ENCODE assay signal across 1 cellular context in genomic region chr22:45503071-45503815, GRCh38.
TF ChIP-seq lines count a peak whose summit lies in the region.

No MANE protein-coding gene starts in this region.

TF ChIP-seq in HepG2, 621 proteins besides CTCF, POLR2A, EP300 and RAD21 (continued from another document):
- TF ChIP-seq ZHX2 (IDR thresholded peaks at IDR 0.05; ENCODE audit: low read depth) (no peak), ZHX2 (CRISPR knock-in tag; IDR thresholded peaks at IDR 0.05; ENCODE audit: borderline replicate concordance) (0 out of 2 replicates have a peak, but pooled peaks have one; percentile 6), ZNF841 (CRISPR knock-in tag; IDR thresholded peaks at IDR 0.05; ENCODE audit: borderline replicate concordance) (0 out of 2 replicates have a peak, but pooled peaks have one; percentile 15), ZMYM3 (CRISPR knock-in tag; IDR thresholded peaks at IDR 0.05) (peak; percentile 92), BRD4 (CRISPR knock-in tag; IDR thresholded peaks at IDR 0.05) (peak; percentile 35; the same call in 1 of the 2 replicates), SPEN (CRISPR knock-in tag; IDR thresholded peaks at IDR 0.05; ENCODE audit: low read depth) (peak; percentile 21; the same call in 1 of the 2 replicates), ZNF580 (CRISPR knock-in tag; IDR thresholded peaks at IDR 0.05; ENCODE audit: borderline replicate concordance, low read depth) (0 out of 2 replicates have a peak, but pooled peaks have one; percentile 3), KDM2A (CRISPR knock-in tag; IDR thresholded peaks at IDR 0.05; ENCODE audit: borderline replicate concordance, low read depth) (0 out of 2 replicates have a peak, but pooled peaks have one; percentile 10), ZC3H4 (CRISPR knock-in tag; IDR thresholded peaks at IDR 0.05; ENCODE audit: borderline replicate concordance) (no peak), CREBL2 (CRISPR knock-in tag; IDR thresholded peaks at IDR 0.05; ENCODE audit: borderline replicate concordance) (no peak), ZNF543 (CRISPR knock-in tag; IDR thresholded peaks at IDR 0.05) (no peak), HMGXB4 (CRISPR knock-in tag; IDR thresholded peaks at IDR 0.05; ENCODE audit: borderline replicate concordance in 1 of 2, low read depth in 1 of 2) (peak in 1 of 2 experiments; percentile 30; a peak in 1 of 4 replicates), ZNF788 (CRISPR knock-in tag; IDR thresholded peaks at IDR 0.05; ENCODE audit: borderline replicate concordance) (peak; percentile 32; the same call in 1 of the 2 replicates), STAT5B (CRISPR knock-in tag; IDR thresholded peaks at IDR 0.05) (no peak), ZNF777 (CRISPR knock-in tag; IDR thresholded peaks at IDR 0.05) (0 out of 2 replicates have a peak, but pooled peaks have one; percentile 42), SKIL (CRISPR knock-in tag; IDR thresholded peaks at IDR 0.05; ENCODE audit: borderline replicate concordance) (0 out of 2 replicates have a peak, but pooled peaks have one; percentile 28), ZNF275 (CRISPR knock-in tag; IDR thresholded peaks at IDR 0.05; ENCODE audit: borderline replicate concordance) (no peak), HES4 (CRISPR knock-in tag; IDR thresholded peaks at IDR 0.05; ENCODE audit: borderline replicate concordance) (0 out of 2 replicates have a peak, but pooled peaks have one; percentile 46), ZMYM4 (CRISPR knock-in tag; IDR thresholded peaks at IDR 0.05) (no peak), KLF15 (CRISPR knock-in tag; IDR thresholded peaks at IDR 0.05; ENCODE audit: borderline replicate concordance) (no peak), GATA4 (IDR thresholded peaks at IDR 0.05; ENCODE audit: borderline replicate concordance, low read depth) (no peak), FOXA3 (CRISPR knock-in tag; IDR thresholded peaks at IDR 0.05) (no peak), ZNF280B (CRISPR knock-in tag; IDR thresholded peaks at IDR 0.05; ENCODE audit: borderline replicate concordance) (0 out of 2 replicates have a peak, but pooled peaks have one; percentile 56), ETV6 (CRISPR knock-in tag; conservative IDR thresholded peaks at IDR 0.05) (no peak), PITX1 (CRISPR knock-in tag; IDR thresholded peaks at IDR 0.05) (no peak), ZIK1 (CRISPR knock-in tag; IDR thresholded peaks at IDR 0.05; ENCODE audit: borderline replicate concordance, low read depth) (no peak), ZNF781 (CRISPR knock-in tag; IDR thresholded peaks at IDR 0.05; ENCODE audit: borderline replicate concordance, not compliant biosample characterization) (no peak), ZNF784 (CRISPR knock-in tag; IDR thresholded peaks at IDR 0.05; ENCODE audit: borderline replicate concordance) (no peak), JUND (CRISPR knock-in tag; IDR thresholded peaks at IDR 0.05) (no peak), UBTF (CRISPR knock-in tag; IDR thresholded peaks at IDR 0.05) (peak; percentile 40), ZNF879 (CRISPR knock-in tag; IDR thresholded peaks at IDR 0.05) (no peak), ZSCAN21 (CRISPR knock-in tag; IDR thresholded peaks at IDR 0.05; ENCODE audit: borderline replicate concordance) (0 out of 2 replicates have a peak, but pooled peaks have one; percentile 40), ZNF350 (CRISPR knock-in tag; IDR thresholded peaks at IDR 0.05; ENCODE audit: borderline replicate concordance, low read depth) (peak; percentile 65; the same call in 1 of the 2 replicates), TAF1 (CRISPR knock-in tag; IDR thresholded peaks at IDR 0.05) (0 out of 2 replicates have a peak, but pooled peaks have one; percentile 31)
TF ChIP-seq in HepG2: peak in this region for 41.
